Comparison of ENCODE assay signal across 24 cellular contexts in the genomic region with DNA sequence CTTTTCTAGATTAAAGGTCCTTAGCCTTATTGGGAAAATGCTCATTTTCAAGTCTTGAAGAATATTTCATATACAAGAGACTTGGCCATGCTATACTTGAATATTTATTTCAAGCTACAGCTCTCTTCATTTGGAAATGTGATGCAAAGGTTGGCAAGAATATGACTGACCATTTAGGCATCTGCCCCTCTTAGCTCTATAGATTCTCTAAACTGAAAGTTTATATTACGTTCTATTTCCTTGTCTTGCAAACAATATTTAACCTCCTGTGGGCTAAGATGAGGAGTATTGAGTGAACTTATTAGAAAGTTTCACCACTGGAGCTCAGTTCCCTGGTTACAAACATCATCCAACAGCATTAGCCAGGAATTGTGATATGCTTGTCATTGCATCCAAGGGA.
"Had no signal": no experiment of that assay in that cellular context is flagged by ENCODE, and none has a peak within 500 bp of the region (broad histone marks: within the 10 kb centered on the region; RNA-seq: fewer than 3 reads in every experiment).

No MANE protein-coding gene starts in this region.

- H3K27me3 ChIP-seq: hepatocyte, spleen, testis, tibial nerve, upper lobe of right lung, vagina had no signal

- H3K4me3 Mint-ChIP-seq: naive thymus-derived CD8-positive, alpha-beta T cell; neural crest cell; stimulated activated naive B cell treated with anti-CD40 and anti-IgM and Interleukin-4, amounts not matched to agents 10 μg/mL and 1 μg/mL and 100 μg/mL, for 72 hours; stimulated activated naive CD8-positive, alpha-beta T cell treated with anti-CD3 and anti-CD28 coated beads, Interleukin-15, amount 100 ng/mL, for 72 hours had no signal

- H3K4me1 ChIP-seq: spleen, testis, tibial nerve, upper lobe of right lung, vagina had no signal

- H3K9me3 ChIP-seq: mucosa of descending colon, spleen, testis, tibial nerve, upper lobe of right lung, vagina had no signal

- ATAC-seq: esophagus mucosa; left colon; mucosa of descending colon; naive thymus-derived CD8-positive, alpha-beta T cell; sciatic nerve; stimulated activated naive B cell treated with anti-CD40 and anti-IgM and Interleukin-4, amounts not matched to agents 10 μg/mL and 1 μg/mL and 100 μg/mL, for 72 hours; stimulated activated naive CD8-positive, alpha-beta T cell treated with anti-CD3 and anti-CD28 coated beads, Interleukin-15, amount 100 ng/mL, for 72 hours; upper lobe of right lung had no signal

- H3K4me1 Mint-ChIP-seq: naive thymus-derived CD8-positive, alpha-beta T cell; neural crest cell; stimulated activated naive B cell treated with anti-CD40 and anti-IgM and Interleukin-4, amounts not matched to agents 10 μg/mL and 1 μg/mL and 100 μg/mL, for 72 hours; stimulated activated naive CD8-positive, alpha-beta T cell treated with anti-CD3 and anti-CD28 coated beads, Interleukin-15, amount 100 ng/mL, for 72 hours had no signal

- H3K36me3 Mint-ChIP-seq: naive thymus-derived CD8-positive, alpha-beta T cell; stimulated activated naive B cell treated with anti-CD40 and anti-IgM and Interleukin-4, amounts not matched to agents 10 μg/mL and 1 μg/mL and 100 μg/mL, for 72 hours had no signal

- H3K27me3 Mint-ChIP-seq: naive thymus-derived CD8-positive, alpha-beta T cell; stimulated activated naive B cell treated with anti-CD40 and anti-IgM and Interleukin-4, amounts not matched to agents 10 μg/mL and 1 μg/mL and 100 μg/mL, for 72 hours; stimulated activated naive CD8-positive, alpha-beta T cell treated with anti-CD3 and anti-CD28 coated beads, Interleukin-15, amount 100 ng/mL, for 72 hours had no signal

- H3K27ac ChIP-seq: coronary artery, dorsolateral prefrontal cortex, hepatocyte, spleen, testis, tibial nerve, upper lobe of right lung, vagina had no signal

- H3K36me3 ChIP-seq: spleen, tibial nerve, upper lobe of right lung, vagina had no signal

- H3K27ac Mint-ChIP-seq: naive thymus-derived CD8-positive, alpha-beta T cell; stimulated activated naive B cell treated with anti-CD40 and anti-IgM and Interleukin-4, amounts not matched to agents 10 μg/mL and 1 μg/mL and 100 μg/mL, for 72 hours; stimulated activated naive CD8-positive, alpha-beta T cell treated with anti-CD3 and anti-CD28 coated beads, Interleukin-15, amount 100 ng/mL, for 72 hours had no signal

- H3K9me3 Mint-ChIP-seq: neural crest cell; stimulated activated naive B cell treated with anti-CD40 and anti-IgM and Interleukin-4, amounts not matched to agents 10 μg/mL and 1 μg/mL and 100 μg/mL, for 72 hours; stimulated activated naive CD8-positive, alpha-beta T cell treated with anti-CD3 and anti-CD28 coated beads, Interleukin-15, amount 100 ng/mL, for 72 hours had no signal

- DNase-seq: dorsolateral prefrontal cortex; effector CD8-positive, alpha-beta T cell; foreskin melanocyte; head of caudate nucleus; kidney; left colon; mucosa of descending colon; naive thymus-derived CD8-positive, alpha-beta T cell; posterior cingulate gyrus; spleen; stimulated activated CD4-positive, alpha-beta T cell treated with anti-CD3 and anti-CD28 coated beads, Interleukin-15, amount 100 ng/mL, for 24 hours; stimulated activated CD4-positive, alpha-beta T cell treated with anti-CD3 and anti-CD28 coated beads, Interleukin-1b, Interleukin-23, amount 100 ng/mL, for 48 hours; stimulated activated CD4-positive, alpha-beta T cell treated with anti-CD3 and anti-CD28 coated beads, Interleukin-4, amount 100 ng/mL, for 4 hours; stimulated activated naive B cell treated with anti-CD40 and anti-IgM and Interleukin-4, amounts not matched to agents 10 μg/mL and 1 μg/mL and 100 μg/mL, for 72 hours; stimulated activated naive CD8-positive, alpha-beta T cell treated with anti-CD3 and anti-CD28 coated beads, Interleukin-15, amount 100 ng/mL, for 72 hours; testis; upper lobe of right lung had no signal

- H3K4me3 ChIP-seq: coronary artery, dorsolateral prefrontal cortex, hepatocyte, mucosa of descending colon, spleen, testis, tibial nerve, upper lobe of right lung, vagina had no signal
